Comparison of ENCODE assay signal across 1 cellular context in genomic region chr6:52361945-52362442, GRCh38.
A peak's percentile ranks its signal among the peaks of the same experiment; 100 is the strongest.
TF ChIP-seq lines count a peak whose summit lies in the region.

TSS of gene PAQR8 (plus strand) at chr6:52362151. CDS start at chr6:52403214, 41,063 bp downstream.

TF ChIP-seq in K562, 482 proteins besides CTCF, POLR2A, EP300 and RAD21 (continued from another document and continues in another):
- TF ChIP-seq, protein P1, sequence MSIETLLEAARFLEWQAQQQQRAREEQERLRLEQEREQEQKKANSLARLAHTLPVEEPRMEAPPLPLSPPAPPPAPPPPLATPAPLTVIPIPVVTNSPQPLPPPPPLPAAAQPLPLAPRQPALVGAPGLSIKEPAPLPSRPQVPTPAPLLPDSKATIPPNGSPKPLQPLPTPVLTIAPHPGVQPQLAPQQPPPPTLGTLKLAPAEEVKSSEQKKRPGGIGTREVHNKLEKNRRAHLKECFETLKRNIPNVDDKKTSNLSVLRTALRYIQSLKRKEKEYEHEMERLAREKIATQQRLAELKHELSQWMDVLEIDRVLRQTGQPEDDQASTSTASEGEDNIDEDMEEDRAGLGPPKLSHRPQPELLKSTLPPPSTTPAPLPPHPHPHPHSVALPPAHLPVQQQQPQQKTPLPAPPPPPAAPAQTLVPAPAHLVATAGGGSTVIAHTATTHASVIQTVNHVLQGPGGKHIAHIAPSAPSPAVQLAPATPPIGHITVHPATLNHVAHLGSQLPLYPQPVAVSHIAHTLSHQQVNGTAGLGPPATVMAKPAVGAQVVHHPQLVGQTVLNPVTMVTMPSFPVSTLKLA (conservative IDR thresholded peaks at IDR 0.05): peak in 1 of 2 experiments; percentile 19; a peak in 1 of 4 replicates
- TF ChIP-seq TAF1 (IDR thresholded peaks at IDR 0.05; ENCODE audit: control insufficient read depth, extremely low read depth, insufficient read depth, low read length, severe bottlenecking) (peak; percentile 57), RB1 (IDR thresholded peaks at IDR 0.05; ENCODE audit: low read depth) (peak; percentile 92), HOMEZ (CRISPR knock-in tag; IDR thresholded peaks at IDR 0.05) (no peak), DMBX1 (CRISPR knock-in tag; IDR thresholded peaks at IDR 0.05; ENCODE audit: borderline replicate concordance) (0 out of 2 replicates have a peak, but pooled peaks have one; percentile 18), NONO (IDR thresholded peaks at IDR 0.05; ENCODE audit: low read depth in 2 of 2, low read length in 1 of 2) (peak; percentile 62 to 84), HMGN3 (IDR thresholded peaks at IDR 0.05; ENCODE audit: borderline replicate concordance, extremely low read depth, insufficient read length, low read depth, low read length) (peak; percentile 86), TEAD1 (CRISPR knock-in tag; IDR thresholded peaks at IDR 0.05) (peak in 1 of 2 experiments; percentile 74; a peak in 2 of 4 replicates), EWSR1 (IDR thresholded peaks at IDR 0.05; ENCODE audit: borderline replicate concordance, low read depth, partially characterized antibody) (no peak), ATF1 (CRISPR knock-in tag; IDR thresholded peaks at IDR 0.05) (no peak), ATF1 (tag; IDR thresholded peaks at IDR 0.05) (0 out of 2 replicates have a peak, but pooled peaks have one; percentile 9), PHF8 (IDR thresholded peaks at IDR 0.05; ENCODE audit: borderline replicate concordance, low read length) (peak; percentile 74; the same call in 1 of the 2 replicates), MAFK (IDR thresholded peaks at IDR 0.05; ENCODE audit: low read length) (no peak), ZFX (CRISPR knock-in tag; IDR thresholded peaks at IDR 0.05) (peak; percentile 44), RBBP5 (IDR thresholded peaks at IDR 0.05; ENCODE audit: borderline replicate concordance, insufficient read depth, low read length, poor library complexity, severe bottlenecking) (peak; percentile 58), TOE1 (IDR thresholded peaks at IDR 0.05; ENCODE audit: borderline replicate concordance) (no peak), TOE1 (CRISPR knock-in tag; IDR thresholded peaks at IDR 0.05; ENCODE audit: borderline replicate concordance, low read depth) (no peak), CCNT2 (IDR thresholded peaks at IDR 0.05; ENCODE audit: borderline replicate concordance, extremely low read depth, insufficient read length, low read depth, low read length) (peak; percentile 78), NR2C2 (CRISPR knock-in tag; IDR thresholded peaks at IDR 0.05) (no peak), NR2C2 (tag; IDR thresholded peaks at IDR 0.05) (no peak; the same call in 1 of the 2 replicates), BDP1 (IDR thresholded peaks at IDR 0.05; ENCODE audit: insufficient read depth, insufficient read length) (no peak), RBM25 (IDR thresholded peaks at IDR 0.05; ENCODE audit: low read depth, low read length, severe bottlenecking) (peak; percentile 42), ESRRA (IDR thresholded peaks at IDR 0.05; ENCODE audit: borderline replicate concordance, low read depth) (peak; percentile 17; the same call in 1 of the 2 replicates), GABPA (tag; conservative IDR thresholded peaks at IDR 0.05; ENCODE audit: low read depth) (peak; percentile 46; the same call in 1 of the 2 replicates), NRF1 (conservative IDR thresholded peaks at IDR 0.05 in 1 of 2, IDR thresholded peaks at IDR 0.05 in 1 of 2) (peak; percentile 93 to 94; a peak in 3 of 4 replicates), GATAD2B (IDR thresholded peaks at IDR 0.05; ENCODE audit: borderline replicate concordance) (peak; percentile 96), SPI1 (IDR thresholded peaks at IDR 0.05; ENCODE audit: borderline replicate concordance, low read depth, low read length) (peak; percentile 61; the same call in 1 of the 2 replicates), CREB3L1 (IDR thresholded peaks at IDR 0.05; ENCODE audit: borderline replicate concordance, low read depth) (0 out of 2 replicates have a peak, but pooled peaks have one; percentile 24), TARDBP (IDR thresholded peaks at IDR 0.05) (0 out of 2 replicates have a peak, but pooled peaks have one; percentile 42), VEZF1 (CRISPR knock-in tag; IDR thresholded peaks at IDR 0.05) (peak; percentile 63), ZNF740 (CRISPR knock-in tag; IDR thresholded peaks at IDR 0.05) (0 out of 2 replicates have a peak, but pooled peaks have one; percentile 17), ZNF740 (tag; IDR thresholded peaks at IDR 0.05) (no peak), POLR2G (IDR thresholded peaks at IDR 0.05; ENCODE audit: low read depth, low read length) (peak; percentile 93), KDM5B (IDR thresholded peaks at IDR 0.05; ENCODE audit: insufficient replicate concordance, low read depth, low read length) (peak; percentile 54), PCBP1 (IDR thresholded peaks at IDR 0.05; ENCODE audit: low read depth, low read length, poor library complexity, severe bottlenecking) (peak; percentile 32)
- TF ChIP-seq, protein P2, sequence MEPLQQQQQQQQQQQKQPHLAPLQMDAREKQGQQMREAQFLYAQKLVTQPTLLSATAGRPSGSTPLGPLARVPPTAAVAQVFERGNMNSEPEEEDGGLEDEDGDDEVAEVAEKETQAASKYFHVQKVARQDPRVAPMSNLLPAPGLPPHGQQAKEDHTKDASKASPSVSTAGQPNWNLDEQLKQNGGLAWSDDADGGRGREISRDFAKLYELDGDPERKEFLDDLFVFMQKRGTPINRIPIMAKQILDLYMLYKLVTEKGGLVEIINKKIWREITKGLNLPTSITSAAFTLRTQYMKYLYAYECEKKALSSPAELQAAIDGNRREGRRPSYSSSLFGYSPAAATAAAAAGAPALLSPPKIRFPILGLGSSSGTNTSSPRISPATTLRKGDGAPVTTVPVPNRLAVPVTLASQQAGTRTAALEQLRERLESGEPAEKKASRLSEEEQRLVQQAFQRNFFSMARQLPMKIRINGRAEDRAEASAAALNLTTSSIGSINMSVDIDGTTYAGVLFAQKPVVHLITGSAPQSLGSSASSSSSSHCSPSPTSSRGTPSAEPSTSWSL (CRISPR knock-in tag; IDR thresholded peaks at IDR 0.05; ENCODE audit: borderline replicate concordance): no peak
- TF ChIP-seq, protein P3, sequence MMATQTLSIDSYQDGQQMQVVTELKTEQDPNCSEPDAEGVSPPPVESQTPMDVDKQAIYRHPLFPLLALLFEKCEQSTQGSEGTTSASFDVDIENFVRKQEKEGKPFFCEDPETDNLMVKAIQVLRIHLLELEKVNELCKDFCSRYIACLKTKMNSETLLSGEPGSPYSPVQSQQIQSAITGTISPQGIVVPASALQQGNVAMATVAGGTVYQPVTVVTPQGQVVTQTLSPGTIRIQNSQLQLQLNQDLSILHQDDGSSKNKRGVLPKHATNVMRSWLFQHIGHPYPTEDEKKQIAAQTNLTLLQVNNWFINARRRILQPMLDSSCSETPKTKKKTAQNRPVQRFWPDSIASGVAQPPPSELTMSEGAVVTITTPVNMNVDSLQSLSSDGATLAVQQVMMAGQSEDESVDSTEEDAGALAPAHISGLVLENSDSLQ (IDR thresholded peaks at IDR 0.05): peak; percentile 91
- TF ChIP-seq, protein P4, sequence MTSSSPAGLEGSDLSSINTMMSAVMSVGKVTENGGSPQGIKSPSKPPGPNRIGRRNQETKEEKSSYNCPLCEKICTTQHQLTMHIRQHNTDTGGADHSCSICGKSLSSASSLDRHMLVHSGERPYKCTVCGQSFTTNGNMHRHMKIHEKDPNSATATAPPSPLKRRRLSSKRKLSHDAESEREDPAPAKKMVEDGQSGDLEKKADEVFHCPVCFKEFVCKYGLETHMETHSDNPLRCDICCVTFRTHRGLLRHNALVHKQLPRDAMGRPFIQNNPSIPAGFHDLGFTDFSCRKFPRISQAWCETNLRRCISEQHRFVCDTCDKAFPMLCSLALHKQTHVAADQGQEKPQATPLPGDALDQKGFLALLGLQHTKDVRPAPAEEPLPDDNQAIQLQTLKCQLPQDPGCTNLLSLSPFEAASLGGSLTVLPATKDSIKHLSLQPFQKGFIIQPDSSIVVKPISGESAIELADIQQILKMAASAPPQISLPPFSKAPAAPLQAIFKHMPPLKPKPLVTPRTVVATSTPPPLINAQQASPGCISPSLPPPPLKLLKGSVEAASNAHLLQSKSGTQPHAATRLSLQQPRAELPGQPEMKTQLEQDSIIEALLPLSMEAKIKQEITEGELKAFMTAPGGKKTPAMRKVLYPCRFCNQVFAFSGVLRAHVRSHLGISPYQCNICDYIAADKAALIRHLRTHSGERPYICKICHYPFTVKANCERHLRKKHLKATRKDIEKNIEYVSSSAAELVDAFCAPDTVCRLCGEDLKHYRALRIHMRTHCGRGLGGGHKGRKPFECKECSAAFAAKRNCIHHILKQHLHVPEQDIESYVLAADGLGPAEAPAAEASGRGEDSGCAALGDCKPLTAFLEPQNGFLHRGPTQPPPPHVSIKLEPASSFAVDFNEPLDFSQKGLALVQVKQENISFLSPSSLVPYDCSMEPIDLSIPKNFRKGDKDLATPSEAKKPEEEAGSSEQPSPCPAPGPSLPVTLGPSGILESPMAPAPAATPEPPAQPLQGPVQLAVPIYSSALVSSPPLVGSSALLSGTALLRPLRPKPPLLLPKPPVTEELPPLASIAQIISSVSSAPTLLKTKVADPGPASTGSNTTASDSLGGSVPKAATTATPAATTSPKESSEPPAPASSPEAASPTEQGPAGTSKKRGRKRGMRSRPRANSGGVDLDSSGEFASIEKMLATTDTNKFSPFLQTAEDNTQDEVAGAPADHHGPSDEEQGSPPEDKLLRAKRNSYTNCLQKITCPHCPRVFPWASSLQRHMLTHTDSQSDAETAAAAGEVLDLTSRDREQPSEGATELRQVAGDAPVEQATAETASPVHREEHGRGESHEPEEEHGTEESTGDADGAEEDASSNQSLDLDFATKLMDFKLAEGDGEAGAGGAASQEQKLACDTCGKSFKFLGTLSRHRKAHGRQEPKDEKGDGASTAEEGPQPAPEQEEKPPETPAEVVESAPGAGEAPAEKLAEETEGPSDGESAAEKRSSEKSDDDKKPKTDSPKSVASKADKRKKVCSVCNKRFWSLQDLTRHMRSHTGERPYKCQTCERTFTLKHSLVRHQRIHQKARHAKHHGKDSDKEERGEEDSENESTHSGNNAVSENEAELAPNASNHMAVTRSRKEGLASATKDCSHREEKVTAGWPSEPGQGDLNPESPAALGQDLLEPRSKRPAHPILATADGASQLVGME (CRISPR knock-in tag; IDR thresholded peaks at IDR 0.05): peak; percentile 25
- TF ChIP-seq, protein P5, sequence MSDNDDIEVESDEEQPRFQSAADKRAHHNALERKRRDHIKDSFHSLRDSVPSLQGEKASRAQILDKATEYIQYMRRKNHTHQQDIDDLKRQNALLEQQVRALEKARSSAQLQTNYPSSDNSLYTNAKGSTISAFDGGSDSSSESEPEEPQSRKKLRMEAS (CRISPR knock-in tag; IDR thresholded peaks at IDR 0.05): 0 out of 2 replicates have a peak, but pooled peaks have one; percentile 14
- TF ChIP-seq, protein P6, sequence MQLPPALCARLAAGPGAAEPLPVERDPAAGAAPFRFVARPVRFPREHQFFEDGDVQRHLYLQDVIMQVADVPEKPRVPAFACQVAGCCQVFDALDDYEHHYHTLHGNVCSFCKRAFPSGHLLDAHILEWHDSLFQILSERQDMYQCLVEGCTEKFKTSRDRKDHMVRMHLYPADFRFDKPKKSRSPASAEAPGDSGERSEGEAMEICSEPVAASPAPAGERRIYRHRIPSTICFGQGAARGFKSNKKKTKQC (CRISPR knock-in tag; IDR thresholded peaks at IDR 0.05): peak; percentile 24; the same call in 1 of the 2 replicates
- TF ChIP-seq, protein P7, sequence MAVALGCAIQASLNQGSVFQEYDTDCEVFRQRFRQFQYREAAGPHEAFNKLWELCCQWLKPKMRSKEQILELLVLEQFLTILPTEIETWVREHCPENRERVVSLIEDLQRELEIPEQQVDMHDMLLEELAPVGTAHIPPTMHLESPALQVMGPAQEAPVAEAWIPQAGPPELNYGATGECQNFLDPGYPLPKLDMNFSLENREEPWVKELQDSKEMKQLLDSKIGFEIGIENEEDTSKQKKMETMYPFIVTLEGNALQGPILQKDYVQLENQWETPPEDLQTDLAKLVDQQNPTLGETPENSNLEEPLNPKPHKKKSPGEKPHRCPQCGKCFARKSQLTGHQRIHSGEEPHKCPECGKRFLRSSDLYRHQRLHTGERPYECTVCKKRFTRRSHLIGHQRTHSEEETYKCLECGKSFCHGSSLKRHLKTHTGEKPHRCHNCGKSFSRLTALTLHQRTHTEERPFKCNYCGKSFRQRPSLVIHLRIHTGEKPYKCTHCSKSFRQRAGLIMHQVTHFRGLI (CRISPR knock-in tag; IDR thresholded peaks at IDR 0.05): no peak
